ENCODE assay signal across 8 cellular contexts in genomic region chr14:102930753-102931579, GRCh38. TPM values are rescaled to one million over a fixed set of nuclear protein-coding genes. Genes with fewer than 3 reads are reported as not detected.
DNase-seq lines count a peak whose midpoint lies in the region; ATAC-seq, FAIRE-seq and TF ChIP-seq lines count a peak whose summit lies in the region.
"Had no signal": no experiment of that assay in that cellular context is flagged by ENCODE, and none has a peak within 500 bp of the region (broad histone marks: within the 10 kb centered on the region; RNA-seq: fewer than 3 reads in every experiment).

No MANE protein-coding gene starts in this region.

- H3K36me3 ChIP-seq in smooth muscle cell (ENCODE audit: low read depth), result no peaks in the 10 kb centered on the region

- 40% methylated on average over 34 of the region's 34 CpGs for WGBS in smooth muscle cell (ENCODE audit: low lambda C conversion rate)

- peaks cover 47% of the 10 kb centered on the region for H3K27me3 ChIP-seq in smooth muscle cell (ENCODE audit: low read depth)

- H3K9me3 ChIP-seq in smooth muscle cell (replicated peaks; ENCODE audit: low read depth), result no peaks in the 10 kb centered on the region

- no peak overlapping the region for H3K27ac ChIP-seq in smooth muscle cell (ENCODE audit: low read depth)

- no peak overlapping the region for H2AFZ ChIP-seq in smooth muscle cell (ENCODE audit: low read depth)

- H4K20me1 ChIP-seq in smooth muscle cell (ENCODE audit: low read depth), result peaks cover 61% of the 10 kb centered on the region

- H3K4me2 ChIP-seq in smooth muscle cell, result peak overlapping the region; percentile 96

- DNase-seq in RCC 7860 (ENCODE audit: low spot score) (peak; percentile 75), foreskin fibroblast (peak; percentile 17 to 44), smooth muscle cell (lab: John Stamatoyannopoulos, UW; ENCODE audit: unreplicated experiment) (no peak), DMS79 (lab: John Stamatoyannopoulos, UW) (no peak), ureter (ENCODE audit: low spot score) (no peak)
- DNase-seq: stimulated activated CD4-positive, alpha-beta T cell treated with anti-CD3 and anti-CD28 coated beads, Interleukin-4, amount 100 ng/mL, for 1 hour had no signal

- H3K79me2 ChIP-seq in smooth muscle cell (ENCODE audit: low read depth), result no peaks in the 10 kb centered on the region

- peaks cover 13% of the 10 kb centered on the region for H3K4me1 ChIP-seq in smooth muscle cell (ENCODE audit: low read depth)

- FAIRE-seq in RCC 7860 (lab: Jason Lieb, UNC), result peak; percentile 72

- ATAC-seq in HG02885 (IDR thresholded peaks at IDR 0.05; ENCODE audit: poor library complexity, unreplicated experiment) (peak; percentile 47), HG02759 (IDR thresholded peaks at IDR 0.05; ENCODE audit: unreplicated experiment) (no peak)

- H3K4me3 ChIP-seq in foreskin fibroblast (ENCODE audit: low read depth in 1 of 2, low read length in 2 of 2) (no peak overlapping the region), smooth muscle cell (no peak overlapping the region)

- peaks cover 9% of the 10 kb centered on the region for H3F3A ChIP-seq in smooth muscle cell (ENCODE audit: low read depth)

- no peak for TF ChIP-seq CTCF in foreskin fibroblast (IDR thresholded peaks at IDR 0.05; ENCODE audit: low read depth, low read length)
- no peak for TF ChIP-seq CTCF in smooth muscle cell (IDR thresholded peaks at IDR 0.05; ENCODE audit: borderline replicate concordance, insufficient read depth, poor library complexity, severe bottlenecking)

- no peak overlapping the region for H3K9ac ChIP-seq in smooth muscle cell (ENCODE audit: low read depth)

RNA-seq across cellular contexts. Expression of gene AMN, which starts 8.5 kb away (rescaled TPM):
- total RNA-seq in smooth muscle cell, result 0.31 TPM in 1 of 2 replicates, not detected in the other
- 0.65 and 1.2 TPM in 2 replicates for polyA plus RNA-seq in smooth muscle cell
- total RNA-seq in ureter, result 3.2 TPM

Comparison
In these comparisons a context has a peak if more than half of its experiments do, and no peak if none do; other contexts are left out.
1. DNase-seq: peak in RCC 7860 (single experiment) and foreskin fibroblast (2 of 2); none in smooth muscle cell (single experiment), DMS79 (single experiment) and ureter (single experiment).